In genomic region chr2:196173505-196173904, GRCh38 we compare ENCODE assay signal across 1 cellular context.
TF ChIP-seq lines count a peak whose summit lies in the region.

No MANE protein-coding gene starts in this region.

TF ChIP-seq in HepG2, 621 proteins besides CTCF, POLR2A, EP300 and RAD21:
- TF ChIP-seq ZNF264 (CRISPR knock-in tag; IDR thresholded peaks at IDR 0.05) (no peak), ZNF296 (CRISPR knock-in tag; conservative IDR thresholded peaks at IDR 0.05) (no peak), RBAK (CRISPR knock-in tag; IDR thresholded peaks at IDR 0.05) (no peak), ZHX1 (CRISPR knock-in tag; IDR thresholded peaks at IDR 0.05; ENCODE audit: low read depth) (no peak)
- TF ChIP-seq, protein P1, sequence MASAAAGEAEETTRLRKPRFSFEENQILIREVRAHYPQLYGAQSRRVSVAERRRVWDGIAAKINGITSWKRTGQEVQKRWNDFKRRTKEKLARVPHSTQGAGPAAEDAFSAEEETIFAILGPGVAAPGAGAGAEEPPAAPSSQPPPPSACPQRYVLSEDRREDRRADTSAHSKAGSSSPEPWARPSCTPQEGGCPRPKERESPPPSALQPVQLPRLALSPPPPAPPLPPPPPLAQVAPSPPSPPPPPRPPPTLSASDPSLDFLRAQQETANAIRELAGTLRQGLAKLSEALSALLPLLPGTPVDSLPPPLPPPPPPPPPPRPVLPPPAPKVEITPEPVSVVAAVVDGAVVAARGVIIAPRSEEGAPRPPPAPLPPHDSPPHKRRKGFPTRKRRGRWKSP (CRISPR knock-in tag; IDR thresholded peaks at IDR 0.05): no peak
